In genomic region chr7:140696679-140697446, GRCh38 we compare ENCODE assay signal across 1 cellular context.
TF ChIP-seq lines count a peak whose summit lies in the region.

NDUFB2 (plus strand) TSS chr7:140696708; CDS start chr7:140696745, 37 bp downstream.

TF ChIP-seq in H1, 55 proteins besides CTCF, POLR2A, EP300 and RAD21:
- TF ChIP-seq TEAD4 (IDR thresholded peaks at IDR 0.05; ENCODE audit: low read depth, low read length) (0 out of 2 replicates have a peak, but pooled peaks have one; percentile 7), CTBP2 (IDR thresholded peaks at IDR 0.05; ENCODE audit: borderline replicate concordance, insufficient read depth, insufficient read length, low read length) (peak; percentile 31), TAF7 (optimal IDR thresholded peaks at IDR 0.05; ENCODE audit: borderline replicate concordance, low read depth, low read length) (peak; percentile 69), POLR2AphosphoS5 (IDR thresholded peaks at IDR 0.05; ENCODE audit: low read depth, low read length) (peak; percentile 85), SIX5 (IDR thresholded peaks at IDR 0.05; ENCODE audit: low read depth, low read length) (peak; percentile 41; the same call in 1 of the 2 replicates), PHF8 (conservative IDR thresholded peaks at IDR 0.05; ENCODE audit: low read depth, low read length) (peak; percentile 98), SUZ12 (IDR thresholded peaks at IDR 0.05; ENCODE audit: low read length) (no peak), JUND (IDR thresholded peaks at IDR 0.05; ENCODE audit: low read length) (no peak), POU5F1 (IDR thresholded peaks at IDR 0.05; ENCODE audit: low read depth, low read length) (no peak), CREB1 (IDR thresholded peaks at IDR 0.05) (0 out of 2 replicates have a peak, but pooled peaks have one; percentile 18), KDM4A (IDR thresholded peaks at IDR 0.05; ENCODE audit: low read depth, low read length, severe bottlenecking) (peak; percentile 96), TBP (IDR thresholded peaks at IDR 0.05; ENCODE audit: low read depth, low read length) (peak; percentile 56; the same call in 1 of the 2 replicates), RBBP5 (IDR thresholded peaks at IDR 0.05; ENCODE audit: borderline replicate concordance, low read depth, low read length) (peak; percentile 46; the same call in 1 of the 2 replicates), MAX (IDR thresholded peaks at IDR 0.05) (peak; percentile 73; the same call in 1 of the 2 replicates), SIN3A (conservative IDR thresholded peaks at IDR 0.05 in 1 of 2, IDR thresholded peaks at IDR 0.05 in 1 of 2; ENCODE audit: low read depth in 1 of 2, low read length in 2 of 2) (0 out of 4 replicates have a peak, but pooled peaks of 1 of the 2 experiments have one; percentile 33), HDAC2 (IDR thresholded peaks at IDR 0.05; ENCODE audit: borderline replicate concordance in 1 of 2, low read depth in 2 of 2, low read length in 2 of 2) (peak in 1 of 2 experiments; percentile 46; a peak in 1 of 4 replicates), KDM5A (IDR thresholded peaks at IDR 0.05; ENCODE audit: low read length) (0 out of 2 replicates have a peak, but pooled peaks have one; percentile 22), EZH2 (IDR thresholded peaks at IDR 0.05; ENCODE audit: low read depth, low read length, severe bottlenecking) (peak; percentile 26), ASH2L (IDR thresholded peaks at IDR 0.05; ENCODE audit: low read length) (peak; percentile 91), MAFK (IDR thresholded peaks at IDR 0.05; ENCODE audit: low read depth, low read length) (no peak), SP1 (IDR thresholded peaks at IDR 0.05; ENCODE audit: low read depth, low read length) (0 out of 2 replicates have a peak, but pooled peaks have one; percentile 16), TAF1 (IDR thresholded peaks at IDR 0.05; ENCODE audit: low read depth, low read length) (peak; percentile 71; the same call in 1 of the 2 replicates), SP4 (IDR thresholded peaks at IDR 0.05; ENCODE audit: low read length) (no peak), CHD2 (IDR thresholded peaks at IDR 0.05; ENCODE audit: low read length) (no peak)
- TF ChIP-seq, protein P1, sequence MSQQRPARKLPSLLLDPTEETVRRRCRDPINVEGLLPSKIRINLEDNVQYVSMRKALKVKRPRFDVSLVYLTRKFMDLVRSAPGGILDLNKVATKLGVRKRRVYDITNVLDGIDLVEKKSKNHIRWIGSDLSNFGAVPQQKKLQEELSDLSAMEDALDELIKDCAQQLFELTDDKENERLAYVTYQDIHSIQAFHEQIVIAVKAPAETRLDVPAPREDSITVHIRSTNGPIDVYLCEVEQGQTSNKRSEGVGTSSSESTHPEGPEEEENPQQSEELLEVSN (IDR thresholded peaks at IDR 0.05), result peak; percentile 69
